16 cellular contexts compared by ENCODE assay signal in the genomic region with DNA sequence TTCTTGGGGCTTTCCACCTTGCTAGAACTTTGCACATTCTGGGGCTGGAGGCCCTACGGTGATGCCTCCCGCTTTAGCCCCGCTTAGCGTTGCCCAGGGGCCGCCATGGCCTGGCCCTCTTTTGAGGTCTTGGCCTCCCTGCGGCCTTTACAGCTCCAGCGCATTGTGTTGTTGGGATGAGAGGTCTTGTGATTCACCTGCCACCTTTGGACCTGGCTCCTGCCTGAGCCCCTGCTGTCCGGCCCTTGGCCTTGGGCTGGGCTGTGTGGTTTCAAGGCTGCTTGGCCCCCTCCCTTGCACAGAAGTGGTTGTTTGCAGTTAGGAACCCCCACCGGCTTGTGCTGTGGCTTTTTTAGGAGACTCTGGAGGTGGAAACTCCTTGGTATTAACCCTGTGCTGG.
DNase-seq lines count a peak whose midpoint lies in the region; ATAC-seq and TF ChIP-seq lines count a peak whose summit lies in the region.
"Had no signal": no experiment of that assay in that cellular context is flagged by ENCODE, and none has a peak within 500 bp of the region (broad histone marks: within the 10 kb centered on the region; RNA-seq: fewer than 3 reads in every experiment).

No MANE protein-coding gene starts in this region.

- H2BK20ac ChIP-seq in H9 (ENCODE audit: low read depth, low read length, poor library complexity, severe bottlenecking): no peak overlapping the region

- no peak overlapping the region for H3K56ac ChIP-seq in H9 (ENCODE audit: insufficient read length, low read depth, low read length)

- peaks cover 0 to 2% (median 0%) of the 10 kb centered on the region in 3 experiments; a peak in 1 of 7 replicates for H3K36me3 Mint-ChIP-seq in H9 (ENCODE audit: insufficient read depth in 1 of 3, low read depth in 3 of 3)
- H3K36me3 Mint-ChIP-seq: CD4-positive, alpha-beta memory T cell; IgD-negative memory B cell had no signal

- no peaks in the 10 kb centered on the region for H3F3A ChIP-seq in MM.1S (ENCODE audit: insufficient read depth, low read length)

- peak; percentile 25 for DNase-seq in ELF-1 (ENCODE audit: low read depth, low spot score)
- DNase-seq in H9: peak; percentile 41
- DNase-seq in hepatocyte (ENCODE audit: low spot score): peak; percentile 28
- DNase-seq in CD1c-positive myeloid dendritic cell (ENCODE audit: extremely low spot score): no peak
- DNase-seq in MM.1S: no peak
- DNase-seq: AML-193; CD4-positive, alpha-beta memory T cell; DMS153; DMS79 treated with DMSO at 0.1 percent for 48 hours; Kasumi-1; KBM-7 had no signal

- no peak for TF ChIP-seq CTCF in H9 (conservative IDR thresholded peaks at IDR 0.05)
- TF ChIP-seq CTCF in hepatocyte (IDR thresholded peaks at IDR 0.05; ENCODE audit: poor library complexity): no peak
- TF ChIP-seq CTCF in MM.1S (IDR thresholded peaks at IDR 0.05; ENCODE audit: low read length): no peak

- H2BK5ac ChIP-seq in H9 (ENCODE audit: insufficient read length, low read length): no peak overlapping the region

- H4K5ac ChIP-seq in H9 (ENCODE audit: insufficient read length, low read depth, low read length): no peak overlapping the region

- no peak for ATAC-seq in HG02973 (IDR thresholded peaks at IDR 0.05; ENCODE audit: unreplicated experiment)
- ATAC-seq: GM12878, HCT116 had no signal

- no peaks in the 10 kb centered on the region for H3K23me2 ChIP-seq in H9 (ENCODE audit: insufficient read length, low read depth, low read length, poor library complexity, severe bottlenecking)

- no peak overlapping the region for H3K4ac ChIP-seq in H9 (ENCODE audit: low read depth, low read length)

- H4K20me1 ChIP-seq in H9 (ENCODE audit: control insufficient read depth, insufficient read depth, insufficient read length): no peaks in the 10 kb centered on the region
- H4K20me1 ChIP-seq in hepatocyte (ENCODE audit: insufficient read depth, poor library complexity, severe bottlenecking): no peaks in the 10 kb centered on the region
- H4K20me1 ChIP-seq in MM.1S (ENCODE audit: insufficient read depth, low read length): no peaks in the 10 kb centered on the region

- H3K4me1 ChIP-seq in H9 (ENCODE audit: insufficient read depth, low read length): no peaks in the 10 kb centered on the region; the same call in 1 of the 2 replicates
- H3K4me1 ChIP-seq in hepatocyte (ENCODE audit: insufficient read depth): peaks cover 2% of the 10 kb centered on the region
- no peaks in the 10 kb centered on the region for H3K4me1 ChIP-seq in MM.1S (ENCODE audit: low read length)

- no peak overlapping the region; the same call in 1 of the 2 replicates for H3K14ac ChIP-seq in H9 (ENCODE audit: insufficient read depth, low read length)

- H4K8ac ChIP-seq in H9 (replicated peaks; ENCODE audit: insufficient read length, low read depth, low read length): no peak overlapping the region

- H3K36me3 ChIP-seq in hepatocyte (replicated peaks; ENCODE audit: insufficient read depth, low read depth) (no peaks in the 10 kb centered on the region), MM.1S (replicated peaks; ENCODE audit: insufficient read depth, low read length) (no peaks in the 10 kb centered on the region)

- H3K9me3 Mint-ChIP-seq in H9: peaks cover 3 to 9% of the 10 kb centered on the region in 2 experiments; a peak in 3 of 5 replicates

- H3K27me3 ChIP-seq in H9 (ENCODE audit: insufficient read depth, low read length) (no peaks in the 10 kb centered on the region), hepatocyte (no peaks in the 10 kb centered on the region), MM.1S (replicated peaks; ENCODE audit: insufficient read depth, low read length) (peaks cover 39% of the 10 kb centered on the region)

- no peak overlapping the region for H2AK5ac ChIP-seq in H9 (ENCODE audit: insufficient read length, low read length)

- no peak overlapping the region for H2BK15ac ChIP-seq in H9 (ENCODE audit: low read depth, low read length)

- H3K4me3 ChIP-seq in hepatocyte (no peak overlapping the region), MM.1S (ENCODE audit: low read length) (no peak overlapping the region)
- H3K4me3 ChIP-seq: GM12878 had no signal

- H3K4me2 ChIP-seq in H9 (ENCODE audit: insufficient read depth, insufficient read length, low read length) (no peak overlapping the region), hepatocyte (no peak overlapping the region), MM.1S (ENCODE audit: low read depth, low read length) (no peak overlapping the region)

- no peaks in the 10 kb centered on the region for H3K79me2 ChIP-seq in H9 (ENCODE audit: insufficient read depth, low read length)
- H3K79me2 ChIP-seq in hepatocyte: no peaks in the 10 kb centered on the region
- no peaks in the 10 kb centered on the region for H3K79me2 ChIP-seq in MM.1S (ENCODE audit: low read length)

- peaks cover 13 to 26% of the 10 kb centered on the region in 2 experiments for H3K4me1 Mint-ChIP-seq in H9
- H3K4me1 Mint-ChIP-seq: CD4-positive, alpha-beta memory T cell; IgD-negative memory B cell had no signal

- H3K9me2 ChIP-seq in hepatocyte (replicated peaks; ENCODE audit: insufficient read depth) (no peaks in the 10 kb centered on the region), MM.1S (replicated peaks; ENCODE audit: insufficient read depth, low read length) (no peaks in the 10 kb centered on the region)

- no peak overlapping the region for H3K27ac Mint-ChIP-seq in H9
- H3K27ac Mint-ChIP-seq: CD4-positive, alpha-beta memory T cell; IgD-negative memory B cell had no signal

- no peak overlapping the region for H4K91ac ChIP-seq in H9 (ENCODE audit: insufficient read length, low read depth, low read length)

- peaks cover 30% of the 10 kb centered on the region for H3K27me3 Mint-ChIP-seq in H9 (ENCODE audit: low read depth)
- H3K27me3 Mint-ChIP-seq: IgD-negative memory B cell had no signal

- no peak overlapping the region for H3T11ph ChIP-seq in H9 (ENCODE audit: low read length)

- no peak overlapping the region for H3K4me3 Mint-ChIP-seq in H9
- H3K4me3 Mint-ChIP-seq: CD4-positive, alpha-beta memory T cell; IgD-negative memory B cell had no signal

- no CpG with 5 or more reads among the region's 9 CpGs for WGBS in H9 (ENCODE audit: extremely low coverage, insufficient read length, low lambda C conversion rate)
- 90% methylated on average over 9 of the region's 9 CpGs for WGBS in hepatocyte (ENCODE audit: low lambda C conversion rate, missing lambda C conversion rate)

- H3K79me1 ChIP-seq in H9 (ENCODE audit: insufficient read depth, low read depth, low read length, poor library complexity, severe bottlenecking): no peaks in the 10 kb centered on the region

- H3K9me3 ChIP-seq in H9 (ENCODE audit: control insufficient read depth, low read depth, low read length): no peaks in the 10 kb centered on the region
- H3K9me3 ChIP-seq in hepatocyte (ENCODE audit: low read depth): no peaks in the 10 kb centered on the region
- no peaks in the 10 kb centered on the region for H3K9me3 ChIP-seq in MM.1S (replicated peaks; ENCODE audit: insufficient read depth, low read length)

- H3K27ac ChIP-seq in H9 (ENCODE audit: insufficient read length, low read depth, low read length) (no peak overlapping the region), hepatocyte (no peak overlapping the region), MM.1S (ENCODE audit: low read length) (no peak overlapping the region)
- H3K27ac ChIP-seq: C4-2B had no signal

- H3K9ac ChIP-seq in H9 (ENCODE audit: extremely low read depth, insufficient read length, low read length): no peak overlapping the region
- no peak overlapping the region for H3K9ac ChIP-seq in MM.1S (ENCODE audit: low read length)

- H2BK12ac ChIP-seq in H9 (ENCODE audit: insufficient read length, low read depth, low read length): no peak overlapping the region

- no peak overlapping the region for H3K18ac ChIP-seq in H9 (ENCODE audit: insufficient read length, low read depth, low read length)

- H2BK120ac ChIP-seq in H9 (ENCODE audit: low read depth, low read length, poor library complexity, severe bottlenecking): no peak overlapping the region

- H3K23ac ChIP-seq in H9 (ENCODE audit: insufficient read length, low read depth, low read length): no peak overlapping the region

- no peak overlapping the region for H2AFZ ChIP-seq in H9 (ENCODE audit: low read length)
- no peak overlapping the region for H2AFZ ChIP-seq in hepatocyte
- no peak overlapping the region for H2AFZ ChIP-seq in MM.1S (ENCODE audit: low read length)

Comparison
In these comparisons a context has a peak if more than half of its experiments do, and no peak if none do; other contexts are left out.
1. DNase-seq: peak in ELF-1 (single experiment), H9 (single experiment) and hepatocyte (single experiment); none in CD1c-positive myeloid dendritic cell (single experiment) and MM.1S (single experiment).